In the genomic region with DNA sequence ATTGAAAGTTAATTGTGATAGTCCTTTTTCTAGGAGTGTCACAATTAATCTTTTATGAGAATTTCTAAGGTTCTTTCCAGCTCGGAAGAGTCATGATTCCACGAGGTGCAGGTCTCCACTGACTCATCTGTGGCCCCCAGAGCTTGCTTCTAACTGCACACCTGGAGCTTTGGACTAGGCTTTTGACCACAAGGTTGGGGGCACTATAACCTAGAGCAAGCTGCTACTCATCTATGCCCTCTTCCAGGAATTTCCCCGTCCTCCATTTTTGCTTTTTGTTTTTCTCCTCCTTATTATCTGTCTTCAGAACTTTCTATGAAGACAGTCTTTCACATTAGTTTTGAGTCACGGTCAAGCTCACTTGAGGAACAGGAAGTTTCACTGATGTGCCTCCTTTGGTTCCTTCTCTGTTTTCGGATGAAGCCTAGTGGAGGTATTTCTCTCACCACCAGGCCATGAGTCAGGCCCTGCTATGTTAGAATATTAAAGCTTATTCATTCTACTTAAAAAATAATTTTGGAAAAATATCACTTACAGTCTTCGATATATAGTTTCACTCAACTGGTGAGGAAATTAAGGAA, we compare ENCODE assay signal across 29 cellular contexts.
DNase-seq lines count a peak whose midpoint lies in the region; ATAC-seq lines count a peak whose summit lies in the region.
"Had no signal": no experiment of that assay in that cellular context is flagged by ENCODE, and none has a peak within 500 bp of the region (broad histone marks: within the 10 kb centered on the region; RNA-seq: fewer than 3 reads in every experiment).

No MANE protein-coding gene starts in this region.

- peaks cover 1 to 6% of the 10 kb centered on the region in 2 donors for H3K9me3 Mint-ChIP-seq in stimulated activated naive B cell treated with anti-CD40 and anti-IgM and Interleukin-4, amounts not matched to agents 10 μg/mL and 1 μg/mL and 100 μg/mL, for 72 hours
- peaks cover 0 to 1% (median 0%) of the 10 kb centered on the region in 6 donors for H3K9me3 Mint-ChIP-seq in immature natural killer cell
- H3K9me3 Mint-ChIP-seq: activated B cell treated with CpG ODN at 0.5 μM for 24 hours; central memory CD8-positive, alpha-beta T cell had no signal

- peaks cover 10 to 16% of the 10 kb centered on the region in 2 donors for H3K27me3 Mint-ChIP-seq in stimulated activated naive B cell treated with anti-CD40 and anti-IgM and Interleukin-4, amounts not matched to agents 10 μg/mL and 1 μg/mL and 100 μg/mL, for 72 hours
- H3K27me3 Mint-ChIP-seq in immature natural killer cell (ENCODE audit: low read depth in 3 of 3), result peaks cover 0 to 8% (median 5%) of the 10 kb centered on the region in 3 donors

- no peak overlapping the region for H3K27ac Mint-ChIP-seq in stimulated activated naive B cell treated with anti-CD40 and anti-IgM and Interleukin-4, amounts not matched to agents 10 μg/mL and 1 μg/mL and 100 μg/mL, for 72 hours
- H3K27ac Mint-ChIP-seq in immature natural killer cell, result no peak overlapping the region
- H3K27ac Mint-ChIP-seq: activated B cell treated with CpG ODN at 0.5 μM for 24 hours; activated T-cell treated with anti-CD3 and anti-CD28 coated beads, Interleukin-2, amount 50 U/mL, for 72 hours; IgD-negative memory B cell had no signal

- H3K4me1 Mint-ChIP-seq in stimulated activated naive B cell treated with anti-CD40 and anti-IgM and Interleukin-4, amounts not matched to agents 10 μg/mL and 1 μg/mL and 100 μg/mL, for 72 hours, result no peaks in the 10 kb centered on the region
- no peaks in the 10 kb centered on the region for H3K4me1 Mint-ChIP-seq in immature natural killer cell
- H3K4me1 Mint-ChIP-seq: activated B cell treated with CpG ODN at 0.5 μM for 24 hours; central memory CD8-positive, alpha-beta T cell; neural crest cell had no signal

- DNase-seq in NOMO-1 treated with dmso at 0.1 percent for 144 hours (lab: John Stamatoyannopoulos, UW; ENCODE audit: unreplicated experiment) (peak; percentile 12), immature natural killer cell (no peak), NCI-H82 treated with DMSO at 0.1 percent for 48 hours (lab: John Stamatoyannopoulos, UW; ENCODE audit: unreplicated experiment) (no peak)
- DNase-seq in stimulated activated naive B cell treated with anti-CD40 and anti-IgM and Interleukin-4, amounts not matched to agents 10 μg/mL and 1 μg/mL and 100 μg/mL, for 72 hours, result no peak
- DNase-seq: activated B cell treated with CpG ODN at 0.5 μM for 24 hours; activated CD4-positive, alpha-beta T cell treated with anti-CD3 and anti-CD28 coated beads, Interleukin-2, amount 50 U/mL, for 4 hours; activated naive CD4-positive, alpha-beta T cell treated with Interleukin-2 at 50 U/mL for 16 hours; activated T-cell treated with anti-CD3 and anti-CD28 coated beads, Interleukin-2, amount 50 U/mL, for 72 hours; C1 segment of cervical spinal cord; Calu3; dermis blood vessel endothelial cell; DND-41; hippocampal formation; left colon; NCI-H2081; NCI-H345; NCI-H748 treated with DMSO at 0.1 percent for 48 hours; pancreas; PC-3; SK-N-SH; stimulated activated CD4-positive, alpha-beta T cell treated with anti-CD3 and anti-CD28 coated beads, Interleukin-2, amount 100 ng/mL, for 24 hours had no signal

- peak; percentile 58 for ATAC-seq in GM18519 (IDR thresholded peaks at IDR 0.05; ENCODE audit: low FRiP score, unreplicated experiment)
- peak; percentile 58 for ATAC-seq in HG03108 (IDR thresholded peaks at IDR 0.05; ENCODE audit: unreplicated experiment)
- peak; percentile 25 to 53 for ATAC-seq in stimulated activated naive B cell treated with anti-CD40 and anti-IgM and Interleukin-4, amounts not matched to agents 10 μg/mL and 1 μg/mL and 100 μg/mL, for 72 hours (replicated peaks)
- ATAC-seq in HG02623 (IDR thresholded peaks at IDR 0.05; ENCODE audit: unreplicated experiment), result no peak
- ATAC-seq: activated T-cell treated with anti-CD3 and anti-CD28 coated beads, Interleukin-2, amount 50 U/mL, for 72 hours; gastroesophageal sphincter; HCT116; left colon; pancreas; PC-3 had no signal

- H3K36me3 Mint-ChIP-seq in stimulated activated naive B cell treated with anti-CD40 and anti-IgM and Interleukin-4, amounts not matched to agents 10 μg/mL and 1 μg/mL and 100 μg/mL, for 72 hours, result no peaks in the 10 kb centered on the region
- peaks cover 0 to 8% (median 0%) of the 10 kb centered on the region in 3 donors for H3K36me3 Mint-ChIP-seq in immature natural killer cell
- H3K36me3 Mint-ChIP-seq: IgD-negative memory B cell had no signal

- no peak overlapping the region for H3K4me3 Mint-ChIP-seq in stimulated activated naive B cell treated with anti-CD40 and anti-IgM and Interleukin-4, amounts not matched to agents 10 μg/mL and 1 μg/mL and 100 μg/mL, for 72 hours
- no peak overlapping the region for H3K4me3 Mint-ChIP-seq in immature natural killer cell
- H3K4me3 Mint-ChIP-seq: activated B cell treated with CpG ODN at 0.5 μM for 24 hours; activated T-cell treated with anti-CD3 and anti-CD28 coated beads, Interleukin-2, amount 50 U/mL, for 72 hours; central memory CD8-positive, alpha-beta T cell; IgD-negative memory B cell; neural crest cell had no signal
